11 cellular contexts compared by ENCODE assay signal in genomic region chr4:102787096-102787867, GRCh38. TPM values are rescaled to one million over a fixed set of nuclear protein-coding genes. Genes with fewer than 3 reads are reported as not detected.
DNase-seq lines count a peak whose midpoint lies in the region; ATAC-seq and TF ChIP-seq lines count a peak whose summit lies in the region.
"Had no signal": no experiment of that assay in that cellular context is flagged by ENCODE, and none has a peak within 500 bp of the region (broad histone marks: within the 10 kb centered on the region; RNA-seq: fewer than 3 reads in every experiment).

No MANE protein-coding gene starts in this region.

- no peak overlapping the region for H2BK15ac ChIP-seq in mesenchymal stem cell (ENCODE audit: low read depth, poor library complexity, severe bottlenecking)

- H3K9me3 ChIP-seq in HCT116 (ENCODE audit: control insufficient read depth in 1 of 2, insufficient read depth in 1 of 2, low read depth in 1 of 2, low read length in 2 of 2) = no peaks in the 10 kb centered on the region
- no peaks in the 10 kb centered on the region for H3K9me3 ChIP-seq in mesenchymal stem cell (ENCODE audit: control insufficient read depth, low read length)
- H3K9me3 ChIP-seq: upper lobe of left lung had no signal

- H3K9ac ChIP-seq in HCT116 (ENCODE audit: low read length) (no peak overlapping the region), mesenchymal stem cell (ENCODE audit: low read length) (peak overlapping the region; percentile 15)

- H4K91ac ChIP-seq in mesenchymal stem cell (ENCODE audit: low read length) = no peak overlapping the region

- no peak overlapping the region for H3K4ac ChIP-seq in mesenchymal stem cell (ENCODE audit: low read depth in 1 of 2, low read length in 2 of 2)

- no peaks in the 10 kb centered on the region for H3K36me3 Mint-ChIP-seq in glutamatergic neuron (ENCODE audit: unreplicated experiment)

- no peak overlapping the region for H3K18ac ChIP-seq in mesenchymal stem cell (ENCODE audit: low read depth in 1 of 2, low read length in 2 of 2)

- no peak overlapping the region for H4K8ac ChIP-seq in mesenchymal stem cell (ENCODE audit: low read length)

- H3K4me3 ChIP-seq in BJ (ENCODE audit: low read depth, low read length) = no peak overlapping the region
- no peak overlapping the region for H3K4me3 ChIP-seq in HCT116 (replicated peaks in 1 of 2; ENCODE audit: low read depth in 1 of 2, low read length in 2 of 2)
- H3K4me3 ChIP-seq in astrocyte of the spinal cord (ENCODE audit: low read depth, low read length) = no peak overlapping the region
- no peak overlapping the region for H3K4me3 ChIP-seq in mesenchymal stem cell (ENCODE audit: insufficient read depth in 1 of 2, low read depth in 1 of 2, low read length in 2 of 2)
- H3K4me3 ChIP-seq: upper lobe of left lung had no signal

- H3K23ac ChIP-seq in mesenchymal stem cell (ENCODE audit: low read length in 2 of 2) = no peak overlapping the region

- intact Hi-C loops in HCT116 (cut with micrococcal nuclease) = no loop called here

- peaks cover 1% of the 10 kb centered on the region; the same call in 1 of the 2 replicates for H3K36me3 ChIP-seq in BJ (ENCODE audit: control insufficient read depth, insufficient read depth, low read length)
- H3K36me3 ChIP-seq in HCT116 (ENCODE audit: control insufficient read depth in 1 of 2, insufficient read depth in 2 of 2, low read length in 2 of 2) = no peaks in the 10 kb centered on the region
- H3K36me3 ChIP-seq in mesenchymal stem cell (ENCODE audit: control insufficient read depth in 1 of 2, insufficient read depth in 2 of 2, low read depth in 1 of 2, low read length in 2 of 2) = peaks cover 4 to 15% of the 10 kb centered on the region in 2 experiments

- no peaks in the 10 kb centered on the region for H3K4me1 ChIP-seq in HCT116 (ENCODE audit: control insufficient read depth in 1 of 2, insufficient read depth in 2 of 2, low read length in 2 of 2)
- H3K4me1 ChIP-seq in mesenchymal stem cell (ENCODE audit: control insufficient read depth, insufficient read depth, low read depth, low read length) = no peaks in the 10 kb centered on the region
- H3K4me1 ChIP-seq: upper lobe of left lung had no signal

- no peak overlapping the region for H3K4me3 Mint-ChIP-seq in glutamatergic neuron (ENCODE audit: unreplicated experiment)
- H3K4me3 Mint-ChIP-seq: activated CD8-positive, alpha-beta memory T cell treated with anti-CD3 and anti-CD28 coated beads, Interleukin-2, amount 10 ng/mL, durations not matched to agents 7 days and 5 days had no signal

- no peaks in the 10 kb centered on the region for H3K27me3 ChIP-seq in BJ (ENCODE audit: control insufficient read depth, insufficient read depth, low read length)
- no peaks in the 10 kb centered on the region for H3K27me3 ChIP-seq in HCT116 (ENCODE audit: insufficient read depth, low read length)
- no peaks in the 10 kb centered on the region for H3K27me3 ChIP-seq in mesenchymal stem cell (ENCODE audit: control insufficient read depth in 1 of 2, insufficient read depth in 1 of 2, low read length in 2 of 2)
- H3K27me3 ChIP-seq: upper lobe of left lung had no signal

- no peak overlapping the region for H2AFZ ChIP-seq in HCT116 (ENCODE audit: low read depth, low read length, poor library complexity, severe bottlenecking)
- no peak overlapping the region for H2AFZ ChIP-seq in mesenchymal stem cell (ENCODE audit: low read depth, low read length)

- H3K27ac ChIP-seq in HCT116 (ENCODE audit: low read depth, low read length) = no peak overlapping the region
- H3K27ac ChIP-seq in mesenchymal stem cell (ENCODE audit: low read length, poor library complexity, severe bottlenecking) = no peak overlapping the region
- H3K27ac ChIP-seq: upper lobe of left lung had no signal

- in situ Hi-C loops in astrocyte of the spinal cord (cut with HindIII; ENCODE audit: low sequenced_read_pairs) = no loop called here

- 96% methylated on average over 7 of the region's 7 CpGs for WGBS in mesenchymal stem cell

- H2BK12ac ChIP-seq in mesenchymal stem cell (ENCODE audit: low read length in 2 of 2) = no peak overlapping the region

- TF ChIP-seq POLR2A in HCT116 (IDR thresholded peaks at IDR 0.05; ENCODE audit: borderline replicate concordance, extremely low read depth, insufficient read depth, insufficient read length) = no peak

- H3K79me2 ChIP-seq in HCT116 (ENCODE audit: insufficient read depth, low read length) = no peaks in the 10 kb centered on the region

- TF ChIP-seq RAD21 in HCT116 (IDR thresholded peaks at IDR 0.05; ENCODE audit: low read depth) = no peak

- no peak overlapping the region for H2BK5ac ChIP-seq in mesenchymal stem cell (ENCODE audit: low read depth, low read length, poor library complexity, severe bottlenecking)

- peaks cover 2% of the 10 kb centered on the region for H3K9me3 Mint-ChIP-seq in glutamatergic neuron (ENCODE audit: unreplicated experiment)

- CTCF ChIA-PET in BJ (lab: Yijun Ruan, JAX) = no interaction called here
- CTCF ChIA-PET in HCT116 (lab: Charles Lee) = no interaction called here

- H3K4me1 Mint-ChIP-seq in glutamatergic neuron (ENCODE audit: low read depth, unreplicated experiment) = no peaks in the 10 kb centered on the region

- no peaks in the 10 kb centered on the region for H3K79me1 ChIP-seq in mesenchymal stem cell (replicated peaks; ENCODE audit: low read length, poor library complexity, severe bottlenecking)

- TF ChIP-seq CTCF in BJ (IDR thresholded peaks at IDR 0.05; ENCODE audit: insufficient read depth, low read depth, low read length) (no peak), HCT116 (IDR thresholded peaks at IDR 0.05 in 2 of 3, conservative IDR thresholded peaks at IDR 0.05 in 1 of 3; ENCODE audit: borderline replicate concordance in 1 of 3, insufficient read depth in 1 of 3, low read depth in 2 of 3, low read length in 2 of 3) (no peak), astrocyte of the spinal cord (IDR thresholded peaks at IDR 0.05; ENCODE audit: low read depth, low read length) (no peak), glutamatergic neuron (IDR thresholded peaks at IDR 0.05; ENCODE audit: partially characterized antibody, unreplicated experiment) (no peak)

- RAD21 ChIA-PET in HCT116 (lab: Charles Lee; ENCODE audit: low non-redundant PET in 1 of 2, low total read pairs in 2 of 2, uncharacterized antibody in 2 of 2, unreplicated experiment in 2 of 2) = no interaction called here

- ATAC-seq in HCT116 = no peak
- ATAC-seq: activated CD8-positive, alpha-beta memory T cell treated with anti-CD3 and anti-CD28 coated beads, Interleukin-2, amount 10 ng/mL, durations not matched to agents 7 days and 5 days had no signal

- DNase-seq in BJ (ENCODE audit: low read depth) (peak; percentile 19), HCT116 (ENCODE audit: low read depth, low spot score) (peak; percentile 19), astrocyte of the spinal cord (ENCODE audit: low read depth, low spot score) (peak; percentile 53), mesenchymal stem cell (peak; percentile 71), glomerular visceral epithelial cell (ENCODE audit: extremely low spot score) (no peak), cerebellar cortex (ENCODE audit: low spot score) (no peak), glutamatergic neuron (no peak)
- DNase-seq: activated CD8-positive, alpha-beta memory T cell treated with anti-CD3 and anti-CD28 coated beads, Interleukin-2, amount 10 ng/mL, durations not matched to agents 7 days and 5 days; COR-L47; NCI-H1436 treated with DMSO at 0.1 percent for 48 hours; upper lobe of left lung had no signal

- no peaks in the 10 kb centered on the region for H3K9me2 ChIP-seq in HCT116 (ENCODE audit: insufficient read depth)

- no peaks in the 10 kb centered on the region for H4K20me1 ChIP-seq in HCT116 (ENCODE audit: insufficient read depth)

- H3K27me3 Mint-ChIP-seq in glutamatergic neuron (ENCODE audit: unreplicated experiment) = no peaks in the 10 kb centered on the region
- H3K27me3 Mint-ChIP-seq: activated CD8-positive, alpha-beta memory T cell treated with anti-CD3 and anti-CD28 coated beads, Interleukin-2, amount 10 ng/mL, durations not matched to agents 7 days and 5 days had no signal

- no TSS peak for BruUV-seq in HCT116 (replicated peaks; lab: Mats Ljungman, UMichigan)

- no peak overlapping the region for H3K27ac Mint-ChIP-seq in glutamatergic neuron (ENCODE audit: unreplicated experiment)
- H3K27ac Mint-ChIP-seq: activated CD8-positive, alpha-beta memory T cell treated with anti-CD3 and anti-CD28 coated beads, Interleukin-2, amount 10 ng/mL, durations not matched to agents 7 days and 5 days had no signal

- H3K4me2 ChIP-seq in HCT116 (ENCODE audit: low read length) (no peak overlapping the region), mesenchymal stem cell (ENCODE audit: low read length, poor library complexity, severe bottlenecking) (no peak overlapping the region)

- no peak overlapping the region for H2AK5ac ChIP-seq in mesenchymal stem cell (ENCODE audit: low read length, severe bottlenecking)

- H3K14ac ChIP-seq in mesenchymal stem cell (ENCODE audit: low read length in 2 of 2) = no peak overlapping the region

- H2BK120ac ChIP-seq in mesenchymal stem cell (ENCODE audit: low read depth, low read length) = no peak overlapping the region

- POLR2A ChIA-PET in BJ (lab: Charles Lee) (no interaction called here), HCT116 (lab: Charles Lee) (no interaction called here)

TF ChIP-seq in HCT116, 20 proteins besides CTCF, POLR2A, EP300 and RAD21 (continues in another document):
- no peak for TF ChIP-seq EZH2phosphoT487 (IDR thresholded peaks at IDR 0.05; ENCODE audit: borderline replicate concordance)
- TF ChIP-seq FOSL1 (IDR thresholded peaks at IDR 0.05; ENCODE audit: low read depth) = no peak
- TF ChIP-seq EZH2 (IDR thresholded peaks at IDR 0.05) = no peak
- TF ChIP-seq SP1 (IDR thresholded peaks at IDR 0.05; ENCODE audit: low read depth) = 0 out of 2 replicates have a peak, but pooled peaks have one; percentile 10
- peak; percentile 61; the same call in 1 of the 2 replicates for TF ChIP-seq CEBPB (IDR thresholded peaks at IDR 0.05; ENCODE audit: low read depth)
- no peak for TF ChIP-seq ELF1 (IDR thresholded peaks at IDR 0.05; ENCODE audit: borderline replicate concordance, low read depth)

RNA-seq across cellular contexts. Expression of gene MANBA, which starts 26.5 kb away (rescaled TPM):
- polyA plus RNA-seq in BJ (2011; rRNA removed) = 6.3 and 8.6 TPM in 2 replicates
- 5.7 and 6.9 TPM in 2 replicates for polyA minus RNA-seq in BJ (2011; rRNA and poly(A)+ RNA removed)
- total RNA-seq in HCT116 (2021; ENCODE audit: unreplicated experiment) = 21.3 TPM
- polyA plus RNA-seq in HCT116 (2012) = 14.5 and 18.7 TPM in 2 replicates
- polyA plus RNA-seq in mesenchymal stem cell (2013, experiment 1 of 2) = 68.5 TPM
- polyA plus RNA-seq in mesenchymal stem cell (2013, experiment 2 of 2) = 66.9 TPM
- total RNA-seq in glutamatergic neuron (ENCODE audit: unreplicated experiment) = 13.0 TPM

RNA-seq across cellular contexts. Expression of gene UBE2D3, which starts 40.1 kb away (rescaled TPM):
- 298 and 431 TPM in 2 replicates for polyA plus RNA-seq in BJ (2011; rRNA removed)
- 156 and 207 TPM in 2 replicates for polyA minus RNA-seq in BJ (2011; rRNA and poly(A)+ RNA removed)
- 302 TPM for total RNA-seq in HCT116 (2021; ENCODE audit: unreplicated experiment)
- 216 and 273 TPM in 2 replicates for polyA plus RNA-seq in HCT116 (2012)
- polyA plus RNA-seq in mesenchymal stem cell (2013, experiment 1 of 2) = 603 TPM
- 627 TPM for polyA plus RNA-seq in mesenchymal stem cell (2013, experiment 2 of 2)
- 261 TPM for total RNA-seq in glutamatergic neuron (ENCODE audit: unreplicated experiment)

Comparison
In these comparisons a context has a peak if more than half of its experiments do, and no peak if none do; other contexts are left out.
1. DNase-seq: peak in BJ (single experiment), HCT116 (single experiment), astrocyte of the spinal cord (single experiment) and mesenchymal stem cell (single experiment); none in glomerular visceral epithelial cell (single experiment), cerebellar cortex (single experiment) and glutamatergic neuron (single experiment).